In genomic region chr16:54287758-54288591, GRCh38 we compare ENCODE assay signal across 9 cellular contexts. TPM values are rescaled to one million over a fixed set of nuclear protein-coding genes. Genes with fewer than 3 reads are reported as not detected.
A peak's percentile ranks its signal among the peaks of the same experiment; 100 is the strongest.
DNase-seq lines count a peak whose midpoint lies in the region; ATAC-seq and TF ChIP-seq lines count a peak whose summit lies in the region.
"Had no signal": no experiment of that assay in that cellular context is flagged by ENCODE, and none has a peak within 500 bp of the region (broad histone marks: within the 10 kb centered on the region; RNA-seq: fewer than 3 reads in every experiment).

No MANE protein-coding gene starts in this region.

- H3K4me1 Mint-ChIP-seq in Caco-2 (ENCODE audit: low read depth, unreplicated experiment) = peaks cover 7% of the 10 kb centered on the region

- H3K27ac ChIP-seq in RWPE1 = peak overlapping the region; percentile 98
- no peak overlapping the region for H3K27ac ChIP-seq in trophoblast cell (ENCODE audit: low read depth, low read length)
- no peak overlapping the region for H3K27ac ChIP-seq in PC-3 (ENCODE audit: low read length)

- BruUV-seq in Caco-2 (replicated peaks; lab: Mats Ljungman, UMichigan) (no TSS peak), PC-3 (replicated peaks; lab: Mats Ljungman, UMichigan) (no TSS peak)

- no peaks in the 10 kb centered on the region for H3F3A ChIP-seq in PC-3 (ENCODE audit: low read length, unreplicated experiment)

- POLR2A ChIA-PET in Caco-2 (lab: Charles Lee) = no interaction called here
- POLR2A ChIA-PET in RWPE1 (lab: Yijun Ruan, JAX; ENCODE audit: low non-redundant PET) = interaction anchor here (1.1 kb wide), 1 partner anchor 159 kb away, joined by 4 read pairs; no protein-coding TSS in a partner anchor
- POLR2A ChIA-PET in PC-3 (lab: Charles Lee; ENCODE audit: unreplicated experiment) = no interaction called here

- no peak for ATAC-seq in PC-3

- intact Hi-C loops in Caco-2 (cut with micrococcal nuclease; ENCODE audit: unreplicated experiment) = loop anchor here (5.0 to 10.0 kb wide), 6 partner anchors 339 to 967 kb away; no protein-coding TSS in a partner anchor
- intact Hi-C loops in PC-3 (cut with micrococcal nuclease) = no loop called here

- no peak overlapping the region for H2AFZ ChIP-seq in trophoblast cell (ENCODE audit: insufficient read depth, low read length, poor library complexity)
- H2AFZ ChIP-seq in PC-3 (ENCODE audit: low read length) = no peak overlapping the region

- H3K27me3 Mint-ChIP-seq in Caco-2 (ENCODE audit: insufficient read depth, unreplicated experiment) = no peaks in the 10 kb centered on the region

- H3K36me3 Mint-ChIP-seq in Caco-2 (ENCODE audit: insufficient read depth, unreplicated experiment) = peaks cover 40% of the 10 kb centered on the region

- H2BK120ac ChIP-seq in trophoblast cell (ENCODE audit: insufficient read depth, low read length, poor library complexity) = no peak overlapping the region

- no peak overlapping the region for H3K23ac ChIP-seq in trophoblast cell (ENCODE audit: low read length)

- no peaks in the 10 kb centered on the region for H3K79me1 ChIP-seq in trophoblast cell (ENCODE audit: low read length)

- H3K4me3 ChIP-seq in Caco-2 (ENCODE audit: low read depth, low read length) (0 out of 2 replicates have a peak overlapping the region, but pooled peaks have one; percentile 83), fibroblast of villous mesenchyme (ENCODE audit: low read depth, low read length) (peak overlapping the region; percentile 57), trophoblast cell (ENCODE audit: low read depth, low read length) (no peak overlapping the region), PC-3 (ENCODE audit: low read length) (no peak overlapping the region)

- no peak overlapping the region for H2AK5ac ChIP-seq in trophoblast cell (ENCODE audit: low read length)

- no peak for TF ChIP-seq CTCF in Caco-2 (IDR thresholded peaks at IDR 0.05; ENCODE audit: insufficient read depth in 1 of 2, low read depth in 1 of 2, low read length in 1 of 2, severe bottlenecking in 1 of 2, unreplicated experiment in 1 of 2)
- no peak for TF ChIP-seq CTCF in RWPE1 (conservative IDR thresholded peaks at IDR 0.05; ENCODE audit: low read depth)
- no peak for TF ChIP-seq CTCF in fibroblast of villous mesenchyme (IDR thresholded peaks at IDR 0.05; ENCODE audit: insufficient read depth, low read depth, low read length)
- no peak for TF ChIP-seq CTCF in PC-3 (conservative IDR thresholded peaks at IDR 0.05; ENCODE audit: low read depth, low read length)

- no peaks in the 10 kb centered on the region for H3K79me2 ChIP-seq in trophoblast cell (ENCODE audit: control insufficient read depth, insufficient read depth, low read length, poor library complexity)
- no peaks in the 10 kb centered on the region for H3K79me2 ChIP-seq in PC-3 (ENCODE audit: low read length)

- H2BK12ac ChIP-seq in trophoblast cell (ENCODE audit: low read length) = no peak overlapping the region

- H3K18ac ChIP-seq in trophoblast cell (ENCODE audit: low read length) = no peak overlapping the region

- peak overlapping the region; percentile 64 for H3K4me2 ChIP-seq in trophoblast cell (ENCODE audit: low read length)
- H3K4me2 ChIP-seq in PC-3 (ENCODE audit: low read length) = no peak overlapping the region

- H3K9ac ChIP-seq in trophoblast cell (ENCODE audit: low read length) (no peak overlapping the region), PC-3 (ENCODE audit: low read length) (no peak overlapping the region)

- H3K27ac Mint-ChIP-seq in Caco-2 (ENCODE audit: unreplicated experiment) = no peak overlapping the region

- H4K12ac ChIP-seq in trophoblast cell (ENCODE audit: low read depth, low read length) = no peak overlapping the region

- no CpG with 5 or more reads among the region's 48 CpGs for WGBS in trophoblast cell (ENCODE audit: extremely low coverage, insufficient coverage, insufficient read length)

- H3K9me3 ChIP-seq in Caco-2 (no peaks in the 10 kb centered on the region), trophoblast cell (ENCODE audit: insufficient read depth, low read depth, low read length) (peaks cover 8% of the 10 kb centered on the region), PC-3 (ENCODE audit: low read length) (no peaks in the 10 kb centered on the region)

- H3K27me3 ChIP-seq in Caco-2 (replicated peaks; ENCODE audit: control insufficient read depth, insufficient read depth, low read length) = no peaks in the 10 kb centered on the region
- H3K27me3 ChIP-seq in trophoblast cell (ENCODE audit: insufficient read depth, low read length) = peaks cover 85% of the 10 kb centered on the region
- peaks cover 40% of the 10 kb centered on the region for H3K27me3 ChIP-seq in PC-3 (ENCODE audit: low read length)

- H2BK5ac ChIP-seq in trophoblast cell (ENCODE audit: low read depth, low read length, poor library complexity) = no peak overlapping the region

- H4K91ac ChIP-seq in trophoblast cell (ENCODE audit: low read depth, low read length) = no peak overlapping the region

- H3K4me1 ChIP-seq in Caco-2 = 0 out of 2 replicates have a peak, but pooled peaks cover 5% of the 10 kb centered on the region
- H3K4me1 ChIP-seq in trophoblast cell (ENCODE audit: control insufficient read depth in 1 of 2, insufficient read depth in 2 of 2, low read length in 2 of 2) = peaks cover 12 to 19% of the 10 kb centered on the region in 2 experiments
- H3K4me1 ChIP-seq in PC-3 (ENCODE audit: insufficient read depth, low read length) = no peaks in the 10 kb centered on the region

- H3K4ac ChIP-seq in trophoblast cell (ENCODE audit: low read depth, low read length) = no peak overlapping the region

- H3K4me3 Mint-ChIP-seq in Caco-2 (ENCODE audit: unreplicated experiment) = peak overlapping the region; percentile 85

- no peaks in the 10 kb centered on the region for H3K9me3 Mint-ChIP-seq in Caco-2 (ENCODE audit: unreplicated experiment)

- DNase-seq in Caco-2 = no peak
- DNase-seq in RWPE1 (ENCODE audit: low spot score) = no peak
- no peak for DNase-seq in fibroblast of villous mesenchyme (ENCODE audit: low read depth)
- DNase-seq in trophoblast cell = no peak
- no peak for DNase-seq in PC-3
- no peak for DNase-seq in putamen (ENCODE audit: low spot score)
- DNase-seq in DMS79 (lab: John Stamatoyannopoulos, UW) = no peak
- DNase-seq in NCI-H1417 treated with DMSO at 0.1 percent for 48 hours (lab: John Stamatoyannopoulos, UW) = no peak
- DNase-seq: GDM1 had no signal

- H3K36me3 ChIP-seq in Caco-2 (ENCODE audit: control insufficient read depth, insufficient read depth, low read length) = no peaks in the 10 kb centered on the region
- H3K36me3 ChIP-seq in trophoblast cell (ENCODE audit: control insufficient read depth in 1 of 2, insufficient read depth in 2 of 2, low read length in 2 of 2) = no peaks in the 10 kb centered on the region
- H3K36me3 ChIP-seq in PC-3 (ENCODE audit: low read depth, low read length) = no peaks in the 10 kb centered on the region

- H3K9me2 ChIP-seq in PC-3 (replicated peaks; ENCODE audit: low read length) = no peaks in the 10 kb centered on the region

- CTCF ChIA-PET in Caco-2 (lab: Charles Lee) = no interaction called here
- CTCF ChIA-PET in RWPE1 (lab: Yijun Ruan, JAX) = interaction anchor here (0.6 kb wide), 1 partner anchor 344 kb away, joined by 4 read pairs; no protein-coding TSS in a partner anchor
- CTCF ChIA-PET in PC-3 (lab: Charles Lee) = no interaction called here

- no peaks in the 10 kb centered on the region for H4K20me1 ChIP-seq in PC-3 (ENCODE audit: low read length)

- H4K8ac ChIP-seq in trophoblast cell (ENCODE audit: low read depth, low read length) = no peak overlapping the region

- no peak overlapping the region for H3K14ac ChIP-seq in trophoblast cell (ENCODE audit: low read length)

RNA-seq across cellular contexts. Expression of gene IRX3, which starts 1.4 kb away (rescaled TPM):
- total RNA-seq in Caco-2 (2022) (63.2 and 73.3 TPM in 2 replicates), fibroblast of villous mesenchyme (0.64 and 0.86 TPM in 2 replicates), PC-3 (2014; rRNA removed) (not detected in 2 replicates)
- 4.3 and 4.7 TPM in 2 replicates for polyA plus RNA-seq in trophoblast cell (2013)

Comparison
In these comparisons a context has a peak if more than half of its experiments do, and no peak if none do; other contexts are left out.
1. H3K4me3 ChIP-seq: peak in Caco-2 (single experiment) and fibroblast of villous mesenchyme (single experiment); none in trophoblast cell (single experiment) and PC-3 (single experiment).
2. RNA of gene IRX3, which starts 1.4 kb away (total RNA-seq): 63.2 to 73.3 TPM in Caco-2; 0.64 to 0.86 TPM in fibroblast of villous mesenchyme and not detected in PC-3; every median in the first group is over 10 times any median in the second.